7 cellular contexts compared by ENCODE assay signal in the genomic region with DNA sequence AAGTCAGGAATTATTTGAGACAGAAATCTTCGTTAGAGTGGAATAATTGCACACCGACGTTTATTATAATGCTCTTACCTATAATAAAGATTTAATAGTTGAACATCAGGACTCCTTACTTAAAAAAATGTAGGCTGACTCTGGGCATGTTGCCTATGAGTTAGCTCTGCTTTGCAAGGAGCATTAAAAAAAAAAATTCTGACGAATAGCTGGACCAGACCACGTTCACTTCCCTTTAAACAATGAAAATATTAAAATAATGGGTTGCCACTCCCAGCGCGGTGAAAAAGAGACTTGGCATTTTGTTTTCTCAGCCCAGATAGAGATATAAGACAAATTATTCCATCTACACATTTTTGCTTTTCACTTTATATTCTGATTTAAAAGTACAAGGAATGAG. TPM values are rescaled to one million over a fixed set of nuclear protein-coding genes. Genes with fewer than 3 reads are reported as not detected.
DNase-seq lines count a peak whose midpoint lies in the region; ATAC-seq, FAIRE-seq and TF ChIP-seq lines count a peak whose summit lies in the region.

No MANE protein-coding gene starts in this region.

- TF ChIP-seq CTCF in GM12875 (IDR thresholded peaks at IDR 0.05; ENCODE audit: borderline replicate concordance, insufficient read depth, low read depth, low read length) (no peak), H1 (IDR thresholded peaks at IDR 0.05; ENCODE audit: control extremely low read depth in 1 of 3, insufficient read depth in 1 of 3, low read depth in 1 of 3, low read length in 3 of 3) (no peak), neural crest cell (conservative IDR thresholded peaks at IDR 0.05) (no peak)

- H3K9me3 ChIP-seq in NT2/D1 (ENCODE audit: insufficient read depth, low read length), result no peaks in the 10 kb centered on the region
- no peaks in the 10 kb centered on the region for H3K9me3 ChIP-seq in H1 (ENCODE audit: insufficient read depth in 2 of 2, low read depth in 1 of 2, low read length in 1 of 2)

- H3K4me1 ChIP-seq in NT2/D1 (ENCODE audit: insufficient read depth, insufficient read length), result no peaks in the 10 kb centered on the region
- peaks cover 0 to 3% (median 0%) of the 10 kb centered on the region in 4 experiments; a peak in 3 of 7 replicates for H3K4me1 ChIP-seq in H1 (replicated peaks in 1 of 4; ENCODE audit: control insufficient read depth in 3 of 4, insufficient read depth in 4 of 4, low read length in 3 of 4)

- CTCF ChIA-PET in H1 (lab: Charles Lee; ENCODE audit: partially characterized antibody), result interaction anchor here (1.6 kb wide), 3 partner anchors 109 to 221 kb away, joined by 3 to 7 read pairs (median 3); no protein-coding TSS in a partner anchor

- peaks cover 3% of the 10 kb centered on the region for H3K36me3 Mint-ChIP-seq in neural crest cell (ENCODE audit: low read depth)

- H3K23me2 ChIP-seq in H1 (ENCODE audit: low read depth, low read length), result peaks cover 5% of the 10 kb centered on the region

- no peak overlapping the region for H3K27ac ChIP-seq in H1 (ENCODE audit: low read depth, low read length)

- H3K18ac ChIP-seq in H1 (ENCODE audit: extremely low read depth, low read length), result no peak overlapping the region

- H3K9ac ChIP-seq in NT2/D1 (ENCODE audit: insufficient read length, low read depth), result peak overlapping the region; percentile 33
- H3K9ac ChIP-seq in H1 (replicated peaks in 1 of 4; ENCODE audit: extremely low read depth in 1 of 4, low read depth in 3 of 4, low read length in 3 of 4), result peak overlapping the region in 1 of 4 experiments; percentile 84; a peak in 2 of 7 replicates

- H2BK5ac ChIP-seq in H1 (ENCODE audit: low read depth, low read length), result no peak overlapping the region

- no peak overlapping the region for H2BK12ac ChIP-seq in H1 (ENCODE audit: low read depth, low read length)

- ATAC-seq in esophagus mucosa, result no peak

- H4K20me1 ChIP-seq in H1 (replicated peaks in 1 of 2; ENCODE audit: control insufficient read depth in 1 of 2, insufficient read depth in 2 of 2, low read length in 2 of 2), result peaks cover 0 to 4% of the 10 kb centered on the region in 2 experiments

- no peak overlapping the region for H3K23ac ChIP-seq in H1 (ENCODE audit: insufficient read length)

- H3K27me3 Mint-ChIP-seq in neural crest cell (ENCODE audit: low read depth), result no peaks in the 10 kb centered on the region

- peak overlapping the region; percentile 70 for H2AFZ ChIP-seq in H1 (ENCODE audit: low read length)

- DNase-seq in NT2/D1 (ENCODE audit: low read depth, low spot score) (no peak), H1 (ENCODE audit: low read depth in 1 of 2, low spot score in 2 of 2) (no peak), neural crest cell (ENCODE audit: low read depth, low spot score) (peak; percentile 5), NCI-H2196 treated with DMSO at 0.1 percent for 48 hours (lab: John Stamatoyannopoulos, UW; ENCODE audit: unreplicated experiment) (no peak)
- DNase-seq in stimulated activated CD4-positive, alpha-beta T cell treated with anti-CD3 and anti-CD28 coated beads, Interleukin-1b, Interleukin-23, amount 100 ng/mL, for 48 hours, result no peak

- H2BK20ac ChIP-seq in H1 (ENCODE audit: low read length), result no peak overlapping the region

- FAIRE-seq in H1 (lab: Jason Lieb, UNC), result no peak

- POLR2A ChIA-PET in H1 (lab: Charles Lee; ENCODE audit: partially characterized antibody), result interaction anchor here (0.6 to 1.3 kb wide), 5 partner anchors 11 to 223 kb away, joined by 3 to 5 read pairs (median 3); no protein-coding TSS in a partner anchor

- no peak overlapping the region for H3K56ac ChIP-seq in H1 (replicated peaks; ENCODE audit: insufficient read length, low read depth, low read length)

- H3K27ac Mint-ChIP-seq in neural crest cell (ENCODE audit: unreplicated experiment), result peak overlapping the region; percentile 96

- H3K79me1 ChIP-seq in H1 (ENCODE audit: low read depth, low read length), result no peaks in the 10 kb centered on the region

- no peak overlapping the region for H2BK120ac ChIP-seq in H1 (replicated peaks; ENCODE audit: low read depth, low read length)

- WGBS in H1 (ENCODE audit: extremely low coverage in 1 of 2, insufficient coverage in 1 of 2, insufficient read length in 1 of 2, insufficient replicate concordance in 2 of 2, low coverage in 1 of 2, low lambda C conversion rate in 2 of 2, missing lambda C conversion rate in 1 of 2), 2 experiments, result 4% methylated on average over 7 of the region's 7 CpGs; no CpG with 5 or more reads in 1 of the 2 experiments

- H2BK15ac ChIP-seq in H1 (ENCODE audit: low read length), result no peak overlapping the region

- H3K36me3 ChIP-seq in NT2/D1 (ENCODE audit: insufficient read depth, insufficient read length, low read length), result peaks cover 12% of the 10 kb centered on the region
- H3K36me3 ChIP-seq in H1 (ENCODE audit: control insufficient read depth in 2 of 4, insufficient read depth in 4 of 4, low read length in 3 of 4), result peaks cover 0 to 5% (median 2%) of the 10 kb centered on the region in 4 experiments; a peak in 2 of 8 replicates

- TF ChIP-seq RAD21 in H1 (IDR thresholded peaks at IDR 0.05 in 1 of 2, conservative IDR thresholded peaks at IDR 0.05 in 1 of 2; ENCODE audit: low read depth in 2 of 2, low read length in 2 of 2), result no peak

- TF ChIP-seq POLR2A in H1 (IDR thresholded peaks at IDR 0.05; ENCODE audit: control extremely low read depth in 1 of 2, low read depth in 2 of 2, low read length in 2 of 2), result no peak

- H3K4me3 ChIP-seq in GM12875 (ENCODE audit: low read depth, low read length) (peak overlapping the region; percentile 48), NT2/D1 (ENCODE audit: insufficient read length, low read depth) (peak overlapping the region; percentile 42), H1 (ENCODE audit: extremely low read depth in 1 of 4, insufficient read depth in 2 of 4, low read depth in 3 of 4, low read length in 4 of 4) (peak overlapping the region; percentile 84 to 94 (median 91))

- no peaks in the 10 kb centered on the region for H3K9me3 Mint-ChIP-seq in neural crest cell

- no peak overlapping the region for H3K4ac ChIP-seq in H1 (replicated peaks; ENCODE audit: insufficient read length, low read depth, low read length)

- H4K8ac ChIP-seq in H1 (ENCODE audit: extremely low read depth, insufficient read depth, low read length), result no peak overlapping the region

- H4K91ac ChIP-seq in H1 (replicated peaks; ENCODE audit: insufficient read length, low read length), result no peak overlapping the region

- H3K4me3 Mint-ChIP-seq in neural crest cell, result peak overlapping the region; percentile 100

- no peak for TF ChIP-seq EP300 in H1 (IDR thresholded peaks at IDR 0.05; ENCODE audit: borderline replicate concordance in 1 of 2, low read depth in 2 of 2, low read length in 2 of 2)

- H2AK5ac ChIP-seq in H1 (ENCODE audit: low read depth, low read length), result no peak overlapping the region

- peaks cover 4 to 78% of the 10 kb centered on the region in 2 experiments; a peak in 3 of 4 replicates for H3K79me2 ChIP-seq in H1 (ENCODE audit: control insufficient read depth in 1 of 2, insufficient read depth in 2 of 2, low read length in 2 of 2)

- peak overlapping the region; percentile 63 to 87 for H3K4me2 ChIP-seq in H1 (ENCODE audit: insufficient read depth in 1 of 2, low read depth in 2 of 2, low read length in 2 of 2)

- no peak overlapping the region for H3K14ac ChIP-seq in H1 (ENCODE audit: insufficient read length)

- no peaks in the 10 kb centered on the region for H3K27me3 ChIP-seq in NT2/D1 (ENCODE audit: insufficient read depth, insufficient read length)
- H3K27me3 ChIP-seq in H1 (replicated peaks in 1 of 4; ENCODE audit: control insufficient read depth in 3 of 4, extremely low read depth in 1 of 4, insufficient read depth in 3 of 4, low read length in 3 of 4), result no peaks in the 10 kb centered on the region

- H4K5ac ChIP-seq in H1 (ENCODE audit: insufficient read length, low read depth, low read length), result no peak overlapping the region

- peaks cover 58% of the 10 kb centered on the region for H3K4me1 Mint-ChIP-seq in neural crest cell

TF ChIP-seq in H1, 55 proteins besides CTCF, POLR2A, EP300 and RAD21 (continues in another document):
- TF ChIP-seq SAP30 (IDR thresholded peaks at IDR 0.05; ENCODE audit: insufficient read depth, insufficient replicate concordance, low read length) (no peak), SUZ12 (IDR thresholded peaks at IDR 0.05; ENCODE audit: low read length) (no peak)

RNA-seq across cellular contexts. Expression of gene FANCM, which starts 0.5 kb away (rescaled TPM):
- total RNA-seq in H1 (2021; fragmentation: NEBNext Ultra II Directional; extraction: Animal tissue kit (Norgen Biotek cat#: 25700)), result 10.5 and 12.5 TPM in 2 replicates
- 2.3 and 3.2 TPM in 2 replicates for polyA plus RNA-seq in H1 (2011; rRNA removed)
- 3.9 TPM for polyA plus RNA-seq in H1 (2011; cell fraction: cytosol; rRNA removed)
- 5.2 TPM for polyA plus RNA-seq in H1 (2011; cell fraction: nucleus; rRNA removed)
- 3.7 to 7.1 TPM (median 4.5 TPM) in 4 replicates for polyA plus RNA-seq in H1 (2012, experiment 1 of 2)
- polyA plus RNA-seq in H1 (2012, experiment 2 of 2), result 0.35 TPM
- polyA plus RNA-seq in H1 (2013, experiment 1 of 2), result 4.4 TPM
- polyA plus RNA-seq in H1 (2013, experiment 2 of 2), result 4.6 TPM
- 13.1 and 18.8 TPM in 2 replicates for polyA minus RNA-seq in H1 (2011; rRNA and poly(A)+ RNA removed)
- 10.1 TPM for polyA minus RNA-seq in H1 (2011; cell fraction: cytosol; rRNA and poly(A)+ RNA removed)
- 23.1 TPM for polyA minus RNA-seq in H1 (2011; cell fraction: nucleus; rRNA and poly(A)+ RNA removed)
- total RNA-seq in neural crest cell (16.3 and 19.0 TPM in 2 replicates), esophagus mucosa (4.9 TPM)

RNA-seq across cellular contexts. Expression of gene FKBP3, which starts 0.9 kb away (rescaled TPM):
- 148 and 149 TPM in 2 replicates for total RNA-seq in H1 (2021; fragmentation: NEBNext Ultra II Directional; extraction: Animal tissue kit (Norgen Biotek cat#: 25700))
- polyA plus RNA-seq in H1 (2011; rRNA removed), result 19.2 and 36.0 TPM in 2 replicates
- 103 TPM for polyA plus RNA-seq in H1 (2011; cell fraction: cytosol; rRNA removed)
- polyA plus RNA-seq in H1 (2011; cell fraction: nucleus; rRNA removed), result 10.5 TPM
- polyA plus RNA-seq in H1 (2012, experiment 1 of 2), result 106 to 201 TPM (median 113 TPM) in 4 replicates
- polyA plus RNA-seq in H1 (2012, experiment 2 of 2), result 43.2 TPM
- polyA plus RNA-seq in H1 (2013, experiment 1 of 2), result 179 TPM
- polyA plus RNA-seq in H1 (2013, experiment 2 of 2), result 178 TPM
- 6.5 and 7.2 TPM in 2 replicates for polyA minus RNA-seq in H1 (2011; rRNA and poly(A)+ RNA removed)
- 13.6 TPM for polyA minus RNA-seq in H1 (2011; cell fraction: cytosol; rRNA and poly(A)+ RNA removed)
- 22.0 TPM for polyA minus RNA-seq in H1 (2011; cell fraction: nucleus; rRNA and poly(A)+ RNA removed)
- total RNA-seq in neural crest cell (144 and 149 TPM in 2 replicates), esophagus mucosa (45.4 TPM)

RNA-seq across cellular contexts. Expression of gene PRPF39, which starts 51.3 kb away (rescaled TPM):
- total RNA-seq in H1 (2021; fragmentation: NEBNext Ultra II Directional; extraction: Animal tissue kit (Norgen Biotek cat#: 25700)), result 36.7 and 43.3 TPM in 2 replicates
- polyA plus RNA-seq in H1 (2011; rRNA removed), result 14.4 and 22.4 TPM in 2 replicates
- polyA plus RNA-seq in H1 (2011; cell fraction: cytosol; rRNA removed), result 21.6 TPM
- polyA plus RNA-seq in H1 (2011; cell fraction: nucleus; rRNA removed), result 59.0 TPM
- polyA plus RNA-seq in H1 (2012, experiment 1 of 2), result 19.7 to 35.7 TPM (median 27.5 TPM) in 4 replicates
- polyA plus RNA-seq in H1 (2012, experiment 2 of 2), result 1.4 TPM
- 24.0 TPM for polyA plus RNA-seq in H1 (2013, experiment 1 of 2)
- polyA plus RNA-seq in H1 (2013, experiment 2 of 2), result 20.2 TPM
- polyA minus RNA-seq in H1 (2011; rRNA and poly(A)+ RNA removed), result 54.7 and 78.1 TPM in 2 replicates
- polyA minus RNA-seq in H1 (2011; cell fraction: cytosol; rRNA and poly(A)+ RNA removed), result 19.3 TPM
- polyA minus RNA-seq in H1 (2011; cell fraction: nucleus; rRNA and poly(A)+ RNA removed), result 132 TPM
- total RNA-seq in neural crest cell (65.3 and 67.8 TPM in 2 replicates), esophagus mucosa (14.7 TPM)
